ENCODE assay signal across 8 cellular contexts in genomic region chr15:74906450-74907276, GRCh38. TPM values are rescaled to one million over a fixed set of nuclear protein-coding genes. Genes with fewer than 3 reads are reported as not detected.
DNase-seq lines count a peak whose midpoint lies in the region; ATAC-seq and TF ChIP-seq lines count a peak whose summit lies in the region.

A gene with protein sequence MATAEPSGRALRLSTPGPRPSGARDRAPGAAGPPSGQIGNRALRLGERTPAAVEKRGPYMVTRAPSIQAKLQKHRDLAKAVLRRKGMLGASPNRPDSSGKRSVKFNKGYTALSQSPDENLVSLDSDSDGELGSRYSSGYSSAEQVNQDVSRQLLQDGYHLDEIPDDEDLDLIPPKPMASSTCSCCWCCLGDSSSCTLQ (minus strand): TSS chr15:74906851. CDS start chr15:74906800, 51 bp downstream.

- H3K56ac ChIP-seq in IMR-90 (ENCODE audit: extremely low read depth, insufficient read depth, low read length): peak within 1 kb of the TSS; percentile 89

- H3K36me3 Mint-ChIP-seq in activated T-cell treated with anti-CD3 and anti-CD28 coated beads, Interleukin-2, amount 50 U/mL, for 4 hours (ENCODE audit: insufficient read depth): peaks cover 13% of the 10 kb centered on the region

- no peaks in the 10 kb centered on the region for H3K9me3 ChIP-seq in IMR-90 (ENCODE audit: control insufficient read depth, insufficient read depth, low read length)
- H3K9me3 ChIP-seq in PC-9 (ENCODE audit: insufficient read depth, low read depth): no peaks in the 10 kb centered on the region
- no peaks in the 10 kb centered on the region for H3K9me3 ChIP-seq in esophagus (ENCODE audit: control insufficient read depth in 2 of 2, insufficient read depth in 1 of 2, low read depth in 1 of 2, low read length in 1 of 2)
- H3K9me3 ChIP-seq in mucosa of stomach (ENCODE audit: control insufficient read depth, low read length): no peaks in the 10 kb centered on the region

- peak within 1 kb of the TSS; percentile 92 for H3K18ac ChIP-seq in IMR-90 (ENCODE audit: low read depth, low read length)

- H4K20me1 ChIP-seq in IMR-90 (ENCODE audit: insufficient read depth, low read length): peaks cover 10% of the 10 kb centered on the region
- no peaks in the 10 kb centered on the region for H4K20me1 ChIP-seq in PC-9 (ENCODE audit: insufficient read depth)

- H3K36me3 ChIP-seq in IMR-90 (ENCODE audit: control insufficient read depth, insufficient read depth, low read length) (peaks cover 21% of the 10 kb centered on the region), PC-9 (ENCODE audit: low read depth) (peaks cover 17% of the 10 kb centered on the region; the same call in 1 of the 2 replicates), esophagus (ENCODE audit: control insufficient read depth in 2 of 2, insufficient read depth in 2 of 2, low read length in 1 of 2) (peaks cover 0 to 16% of the 10 kb centered on the region in 2 donors), mucosa of stomach (ENCODE audit: control insufficient read depth, insufficient read depth, low read length) (peaks cover 13% of the 10 kb centered on the region)

- H3K9me2 ChIP-seq in PC-9 (ENCODE audit: insufficient read depth): no peaks in the 10 kb centered on the region

- H4K91ac ChIP-seq in IMR-90 (ENCODE audit: insufficient read depth, low read depth, low read length): peak within 1 kb of the TSS; percentile 95

- peak; percentile 92 for TF ChIP-seq POLR2A in IMR-90 (IDR thresholded peaks at IDR 0.05; ENCODE audit: low read depth, low read length)

- 0 out of 2 replicates have a peak within 1 kb of the TSS, but pooled peaks have one; percentile 67 for H2BK20ac ChIP-seq in IMR-90 (ENCODE audit: low read depth, low read length)

- H2BK120ac ChIP-seq in IMR-90 (ENCODE audit: low read depth, low read length): peak within 1 kb of the TSS; percentile 85

- peaks cover 23 to 52% of the 10 kb centered on the region in 2 experiments for H3K79me1 ChIP-seq in IMR-90 (ENCODE audit: low read depth in 1 of 2, low read length in 2 of 2)

- peak within 1 kb of the TSS; percentile 55; the same call in 1 of the 3 replicates for H2BK15ac ChIP-seq in IMR-90 (ENCODE audit: low read depth, low read length)

- H3K4me3 ChIP-seq in IMR-90 (ENCODE audit: insufficient read depth, low read depth, low read length): peak within 1 kb of the TSS; percentile 89
- peak within 1 kb of the TSS; percentile 96 for H3K4me3 ChIP-seq in PC-9
- H3K4me3 ChIP-seq in esophagus (ENCODE audit: low read depth in 1 of 2, low read length in 2 of 2): peak within 1 kb of the TSS; percentile 82 to 83
- H3K4me3 ChIP-seq in mucosa of stomach (ENCODE audit: low read length): peak within 1 kb of the TSS; percentile 58

- H3F3A ChIP-seq in PC-9 (ENCODE audit: insufficient read depth, low read depth): peaks cover 24% of the 10 kb centered on the region; the same call in 1 of the 2 replicates

- H3K4me3 Mint-ChIP-seq in activated T-cell treated with anti-CD3 and anti-CD28 coated beads, Interleukin-2, amount 50 U/mL, for 4 hours: peak within 1 kb of the TSS; percentile 99

- peaks cover 26% of the 10 kb centered on the region for H3K79me2 ChIP-seq in PC-9 (ENCODE audit: low read depth)

- H3K4ac ChIP-seq in IMR-90 (ENCODE audit: low read depth, low read length): peak within 1 kb of the TSS; percentile 100

- H3K9ac ChIP-seq in IMR-90 (ENCODE audit: low read depth, low read length) (peak within 1 kb of the TSS; percentile 97), mucosa of stomach (ENCODE audit: low read length) (peak within 1 kb of the TSS; percentile 79)

- H3K27ac ChIP-seq in IMR-90 (ENCODE audit: insufficient read depth, low read length): peak within 1 kb of the TSS; percentile 90
- peak within 1 kb of the TSS; percentile 52 for H3K27ac ChIP-seq in PC-9
- H3K27ac ChIP-seq in esophagus (ENCODE audit: low read depth in 2 of 2, low read length in 1 of 2): peak within 1 kb of the TSS; percentile 92 to 93

- H3K4me1 Mint-ChIP-seq in activated T-cell treated with anti-CD3 and anti-CD28 coated beads, Interleukin-2, amount 50 U/mL, for 4 hours (ENCODE audit: low read depth): peaks cover 34% of the 10 kb centered on the region

- H2AK9ac ChIP-seq in IMR-90 (replicated peaks; ENCODE audit: low read depth, low read length, poor library complexity): peak within 1 kb of the TSS; percentile 86

- peak within 1 kb of the TSS; percentile 100 for H3K14ac ChIP-seq in IMR-90 (replicated peaks; ENCODE audit: low read depth, low read length)

- dilution Hi-C loops in IMR-90 (cut with HindIII; ENCODE audit: low sequenced_read_pairs, unreplicated experiment): no loop called here

- DNase-seq in Caki2 (ENCODE audit: low read depth): peak; percentile 69
- peak; percentile 83 for DNase-seq in IMR-90
- DNase-seq in PC-9: peak; percentile 62 to 87
- DNase-seq in activated T-cell treated with anti-CD3 and anti-CD28 coated beads, Interleukin-2, amount 50 U/mL, for 4 hours: peak; percentile 59
- DNase-seq in stimulated activated CD8-positive, alpha-beta memory T cell treated with anti-CD3 and anti-CD28 coated beads, Interleukin-7, amount 100 ng/mL, for 1 hour (ENCODE audit: low read depth in 2 of 2): peak; percentile 54 to 57

- peaks cover 11% of the 10 kb centered on the region for H3K4me1 ChIP-seq in IMR-90 (ENCODE audit: control insufficient read depth, insufficient read depth, low read length)
- peaks cover 28% of the 10 kb centered on the region for H3K4me1 ChIP-seq in PC-9 (replicated peaks; ENCODE audit: insufficient read depth)
- H3K4me1 ChIP-seq in esophagus (ENCODE audit: control insufficient read depth in 2 of 2, insufficient read depth in 2 of 2, low read length in 1 of 2): peaks cover 4 to 16% of the 10 kb centered on the region in 2 donors
- peaks cover 25% of the 10 kb centered on the region for H3K4me1 ChIP-seq in mucosa of stomach (ENCODE audit: control insufficient read depth, insufficient read depth, low read length)

- H3K9me1 ChIP-seq in IMR-90 (ENCODE audit: insufficient read depth, low read length): peaks cover 4% of the 10 kb centered on the region

- H3K27me3 Mint-ChIP-seq in activated T-cell treated with anti-CD3 and anti-CD28 coated beads, Interleukin-2, amount 50 U/mL, for 4 hours (ENCODE audit: low read depth): no peaks in the 10 kb centered on the region

- CTCF ChIA-PET in IMR-90 (lab: Yijun Ruan, JAX): interaction anchor here (0.6 kb wide), 1 partner anchor 104 kb away, joined by 4 read pairs; no protein-coding TSS in a partner anchor
- CTCF ChIA-PET in PC-9 (lab: Charles Lee): interaction anchor here (0.5 to 0.6 kb wide), 2 partner anchors 40 to 89 kb away, joined by 5 read pairs; no protein-coding TSS in a partner anchor

- H2AK5ac ChIP-seq in IMR-90 (ENCODE audit: low read depth, low read length): peak within 1 kb of the TSS; percentile 80; the same call in 1 of the 2 replicates

- no peaks in the 10 kb centered on the region for H3K9me3 Mint-ChIP-seq in activated T-cell treated with anti-CD3 and anti-CD28 coated beads, Interleukin-2, amount 50 U/mL, for 4 hours

- H4K5ac ChIP-seq in IMR-90 (ENCODE audit: low read depth, low read length): peak within 1 kb of the TSS; percentile 99

- H3K4me2 ChIP-seq in IMR-90 (ENCODE audit: low read depth, low read length) (peak within 1 kb of the TSS; percentile 85), PC-9 (peak within 1 kb of the TSS; percentile 93)

- intact Hi-C loops in IMR-90 (cut with micrococcal nuclease): loop anchor here (5.0 kb wide), 1 partner anchor 64 kb away; the partner anchor contains the start of gene ULK3
- intact Hi-C loops in PC-9 (cut with micrococcal nuclease; ENCODE audit: unreplicated experiment): loop anchor here (2.0 kb wide), 1 partner anchor 32 kb away; the partner anchor contains the start of gene COX5A

- 4% methylated on average over 26 of the region's 76 CpGs; no CpG with 5 or more reads in 1 of the 2 experiments for WGBS in IMR-90 (ENCODE audit: extremely low coverage in 2 of 2, insufficient read length in 1 of 2), 2 experiments
- WGBS in esophagus, 2 donors: 0 to 1% methylated on average over 76 of the region's 76 CpGs

- peak within 1 kb of the TSS; percentile 77 for H2BK5ac ChIP-seq in IMR-90 (ENCODE audit: low read depth, low read length, poor library complexity, severe bottlenecking)

- H3K27me3 ChIP-seq in IMR-90 (ENCODE audit: control insufficient read depth, insufficient read depth, low read length): no peaks in the 10 kb centered on the region
- no peaks in the 10 kb centered on the region for H3K27me3 ChIP-seq in PC-9 (ENCODE audit: insufficient read depth, low read depth)
- no peaks in the 10 kb centered on the region for H3K27me3 ChIP-seq in esophagus (ENCODE audit: control insufficient read depth in 1 of 2, insufficient read depth in 2 of 2, low read length in 2 of 2)
- H3K27me3 ChIP-seq in mucosa of stomach (ENCODE audit: control insufficient read depth, insufficient read depth, low read length): no peaks in the 10 kb centered on the region

- in situ Hi-C loops in Caki2 (cut with HindIII; ENCODE audit: low pct_unique_long_range_greater_than_20kb, low sequenced_read_pairs): no loop called here
- in situ Hi-C loops in IMR-90 (cut with MboI; ENCODE audit: low sequenced_read_pairs): no loop called here

- peak; percentile 81 for ATAC-seq in GM21423 (IDR thresholded peaks at IDR 0.05; ENCODE audit: unreplicated experiment)
- ATAC-seq in IMR-90 (ENCODE audit: low read depth): peak; percentile 93
- ATAC-seq in activated T-cell treated with anti-CD3 and anti-CD28 coated beads, Interleukin-2, amount 50 U/mL, for 4 hours: peak; percentile 84 to 87

- TF ChIP-seq RAD21 in IMR-90 (IDR thresholded peaks at IDR 0.05; ENCODE audit: low read length): no peak

- peak within 1 kb of the TSS; percentile 95 for H3K23ac ChIP-seq in IMR-90 (ENCODE audit: low read depth, low read length)

- BruUV-seq in IMR-90 (replicated peaks; lab: Mats Ljungman, UMichigan) (no TSS peak), PC-9 (replicated peaks; lab: Mats Ljungman, UMichigan) (TSS peak; percentile 80)

- POLR2A ChIA-PET in IMR-90 (lab: Charles Lee; ENCODE audit: unreplicated experiment): interaction anchor here (0.6 kb wide), 2 partner anchors 10 to 55 kb away, joined by 3 to 4 read pairs; no protein-coding TSS in a partner anchor
- POLR2A ChIA-PET in PC-9 (lab: Charles Lee; ENCODE audit: unreplicated experiment): interaction anchor here (0.7 kb wide), 1 partner anchor 36 kb away, joined by 3 read pairs; no protein-coding TSS in a partner anchor

- peak within 1 kb of the TSS; percentile 96 to 100 for H4K8ac ChIP-seq in IMR-90 (ENCODE audit: low read depth in 2 of 2, low read length in 2 of 2)

- H2AFZ ChIP-seq in IMR-90 (replicated peaks; ENCODE audit: low read length, poor library complexity) (peak within 1 kb of the TSS; percentile 97), PC-9 (peak within 1 kb of the TSS; percentile 100)

- TF ChIP-seq CTCF in IMR-90 (conservative IDR thresholded peaks at IDR 0.05; ENCODE audit: low read depth, low read length) (no peak), PC-9 (conservative IDR thresholded peaks at IDR 0.05) (no peak)

RNA-seq across cellular contexts. Expression of the gene that starts here (rescaled TPM):
- 19.2 and 21.2 TPM in 2 replicates for total RNA-seq in Caki2 (2014; rRNA removed; shearing (Covaris generic); ENCODE audit: low replicate concordance)
- total RNA-seq in IMR-90 (2012; rRNA removed) (20.3 and 24.9 TPM in 2 replicates), PC-9 (2021) (41.8 and 45.5 TPM in 2 replicates)
- polyA plus RNA-seq in IMR-90 (2012; rRNA removed) (40.8 and 48.7 TPM in 2 replicates), esophagus (10 to 100 TPM; 46.4 to 53.0 TPM)
- 20.9 and 24.3 TPM in 2 replicates for polyA plus RNA-seq in IMR-90 (2012; cell fraction: cytosol; rRNA removed)
- 154 and 222 TPM in 2 replicates for polyA plus RNA-seq in IMR-90 (2012; cell fraction: nucleus; rRNA removed; ENCODE audit: low replicate concordance)
- total RNA-seq in activated T-cell treated with anti-CD3 and anti-CD28 coated beads, Interleukin-2, amount 50 U/mL, for 4 hours: 10 to 100 TPM; 23.6 to 26.6 (median 26.4) TPM

Comparison
In these comparisons a context has a peak if more than half of its experiments do, and no peak if none do; other contexts are left out.
1. Peak in every context shown above with its lines: DNase-seq, ATAC-seq, H3K4me3 ChIP-seq and H3K27ac ChIP-seq.